ENCODE assay signal across 17 cellular contexts in the genomic region with DNA sequence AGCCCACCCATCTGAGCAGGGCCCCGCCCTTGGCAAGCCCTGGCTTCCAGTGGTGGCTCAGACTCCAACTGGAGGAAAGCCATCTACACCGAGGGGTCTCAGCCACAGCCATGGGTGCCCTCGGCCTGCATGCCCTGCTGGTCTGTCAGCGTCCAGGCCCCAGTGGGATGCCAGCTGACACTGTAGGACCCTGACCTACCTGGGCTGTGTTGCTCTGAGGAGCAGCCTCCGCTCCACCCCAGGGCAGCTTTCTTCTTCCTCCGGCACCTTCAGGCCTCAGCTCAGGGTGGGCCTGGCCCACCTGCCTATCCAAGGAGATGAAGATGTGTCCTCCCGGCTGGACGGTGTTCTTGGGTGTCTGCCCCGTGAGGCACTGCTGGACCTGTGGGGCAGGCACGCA.
"Had no signal": no experiment of that assay in that cellular context is flagged by ENCODE, and none has a peak within 500 bp of the region (broad histone marks: within the 10 kb centered on the region; RNA-seq: fewer than 3 reads in every experiment).

No MANE protein-coding gene starts in this region.

- H3K36me3 ChIP-seq: adrenal gland, cardiac muscle cell, colonic mucosa, left lung, prostate gland, right atrium auricular region, stomach, thoracic aorta had no signal

- ATAC-seq: activated T-cell treated with anti-CD3 and anti-CD28 coated beads, Interleukin-2, amount 50 U/mL, for 4 hours; left lung had no signal

- H3K9me3 Mint-ChIP-seq: activated CD4-positive, alpha-beta memory T cell treated with anti-CD3 and anti-CD28 coated beads for 36 hours; activated T-cell treated with anti-CD3 and anti-CD28 coated beads, Interleukin-2, amount 50 U/mL, for 4 hours; T-helper 2 cell treated with Interferon-gamma antibody and Interleukin-4, amounts not matched to agents 5 μg/mL and 100 μg/mL, for 36 hours had no signal

- H3K4me3 ChIP-seq: adrenal gland, cardiac muscle cell, colonic mucosa, left lung, prostate gland, right atrium auricular region, stomach, thoracic aorta had no signal

- H3K27me3 ChIP-seq: adrenal gland, cardiac muscle cell, colonic mucosa, right atrium auricular region had no signal

- H3K27ac ChIP-seq: adrenal gland, cardiac muscle cell, colonic mucosa, left lung, prostate gland, right atrium auricular region, stomach, thoracic aorta had no signal

- H3K4me1 ChIP-seq: adrenal gland, colonic mucosa, left lung, prostate gland had no signal

- H3K27ac Mint-ChIP-seq: activated CD4-positive, alpha-beta memory T cell treated with anti-CD3 and anti-CD28 coated beads for 36 hours; T-helper 2 cell treated with Interferon-gamma antibody and Interleukin-4, amounts not matched to agents 5 μg/mL and 100 μg/mL, for 36 hours had no signal

- H3K9me3 ChIP-seq: adrenal gland, colonic mucosa, left lung, prostate gland, right atrium auricular region, stomach, thoracic aorta had no signal

- H3K4me3 Mint-ChIP-seq: activated CD4-positive, alpha-beta memory T cell treated with anti-CD3 and anti-CD28 coated beads for 36 hours; activated T-cell treated with anti-CD3 and anti-CD28 coated beads, Interleukin-2, amount 50 U/mL, for 4 hours; T-helper 2 cell treated with Interferon-gamma antibody and Interleukin-4, amounts not matched to agents 5 μg/mL and 100 μg/mL, for 36 hours had no signal

- H3K36me3 Mint-ChIP-seq: activated CD4-positive, alpha-beta memory T cell treated with anti-CD3 and anti-CD28 coated beads for 36 hours had no signal

- DNase-seq: activated CD4-positive, alpha-beta memory T cell treated with anti-CD3 and anti-CD28 coated beads for 36 hours; activated naive CD4-positive, alpha-beta T cell treated with anti-CD3 and anti-CD28 coated beads, Interleukin-2, amount 50 U/mL, for 16 hours; activated T-cell treated with anti-CD3 and anti-CD28 coated beads, Interleukin-2, amount 50 U/mL, for 4 hours; adrenal gland; colonic mucosa; erythroblast; hypothalamus; kidney; left lung; stimulated activated CD4-positive, alpha-beta T cell treated with anti-CD3 and anti-CD28 coated beads, Interleukin-2, amount 100 ng/mL, for 24 hours; stomach; SW 1271 had no signal
